1 cellular context compared by ENCODE assay signal in the genomic region with DNA sequence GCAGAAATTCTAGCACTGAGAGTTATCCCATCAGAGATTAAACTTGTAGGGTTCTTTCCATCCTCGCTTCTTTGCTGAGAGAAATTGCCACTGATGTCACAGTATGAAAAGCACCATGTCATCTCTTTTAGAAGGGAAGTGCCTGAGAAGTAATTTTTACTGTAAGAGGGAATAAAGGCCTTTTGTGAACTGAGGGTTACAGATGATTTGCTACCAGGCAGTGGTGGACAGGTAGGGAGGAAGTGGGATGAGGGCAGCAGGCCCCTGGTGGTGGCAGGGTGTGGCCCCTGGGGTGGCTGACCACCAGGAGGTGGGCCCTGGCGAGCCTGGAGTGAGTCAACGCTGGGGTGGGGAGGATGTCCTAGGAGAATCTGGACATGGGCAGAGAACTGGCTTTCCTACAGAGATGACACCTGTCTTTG.
TF ChIP-seq lines count a peak whose summit lies in the region.

No MANE protein-coding gene starts in this region.

TF ChIP-seq in HCT116, 20 proteins besides CTCF, POLR2A, EP300 and RAD21 (continued from another document):
- TF ChIP-seq, protein P1, sequence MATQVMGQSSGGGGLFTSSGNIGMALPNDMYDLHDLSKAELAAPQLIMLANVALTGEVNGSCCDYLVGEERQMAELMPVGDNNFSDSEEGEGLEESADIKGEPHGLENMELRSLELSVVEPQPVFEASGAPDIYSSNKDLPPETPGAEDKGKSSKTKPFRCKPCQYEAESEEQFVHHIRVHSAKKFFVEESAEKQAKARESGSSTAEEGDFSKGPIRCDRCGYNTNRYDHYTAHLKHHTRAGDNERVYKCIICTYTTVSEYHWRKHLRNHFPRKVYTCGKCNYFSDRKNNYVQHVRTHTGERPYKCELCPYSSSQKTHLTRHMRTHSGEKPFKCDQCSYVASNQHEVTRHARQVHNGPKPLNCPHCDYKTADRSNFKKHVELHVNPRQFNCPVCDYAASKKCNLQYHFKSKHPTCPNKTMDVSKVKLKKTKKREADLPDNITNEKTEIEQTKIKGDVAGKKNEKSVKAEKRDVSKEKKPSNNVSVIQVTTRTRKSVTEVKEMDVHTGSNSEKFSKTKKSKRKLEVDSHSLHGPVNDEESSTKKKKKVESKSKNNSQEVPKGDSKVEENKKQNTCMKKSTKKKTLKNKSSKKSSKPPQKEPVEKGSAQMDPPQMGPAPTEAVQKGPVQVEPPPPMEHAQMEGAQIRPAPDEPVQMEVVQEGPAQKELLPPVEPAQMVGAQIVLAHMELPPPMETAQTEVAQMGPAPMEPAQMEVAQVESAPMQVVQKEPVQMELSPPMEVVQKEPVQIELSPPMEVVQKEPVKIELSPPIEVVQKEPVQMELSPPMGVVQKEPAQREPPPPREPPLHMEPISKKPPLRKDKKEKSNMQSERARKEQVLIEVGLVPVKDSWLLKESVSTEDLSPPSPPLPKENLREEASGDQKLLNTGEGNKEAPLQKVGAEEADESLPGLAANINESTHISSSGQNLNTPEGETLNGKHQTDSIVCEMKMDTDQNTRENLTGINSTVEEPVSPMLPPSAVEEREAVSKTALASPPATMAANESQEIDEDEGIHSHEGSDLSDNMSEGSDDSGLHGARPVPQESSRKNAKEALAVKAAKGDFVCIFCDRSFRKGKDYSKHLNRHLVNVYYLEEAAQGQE (IDR thresholded peaks at IDR 0.05; ENCODE audit: low read depth) = no peak
- TF ChIP-seq, protein P2, sequence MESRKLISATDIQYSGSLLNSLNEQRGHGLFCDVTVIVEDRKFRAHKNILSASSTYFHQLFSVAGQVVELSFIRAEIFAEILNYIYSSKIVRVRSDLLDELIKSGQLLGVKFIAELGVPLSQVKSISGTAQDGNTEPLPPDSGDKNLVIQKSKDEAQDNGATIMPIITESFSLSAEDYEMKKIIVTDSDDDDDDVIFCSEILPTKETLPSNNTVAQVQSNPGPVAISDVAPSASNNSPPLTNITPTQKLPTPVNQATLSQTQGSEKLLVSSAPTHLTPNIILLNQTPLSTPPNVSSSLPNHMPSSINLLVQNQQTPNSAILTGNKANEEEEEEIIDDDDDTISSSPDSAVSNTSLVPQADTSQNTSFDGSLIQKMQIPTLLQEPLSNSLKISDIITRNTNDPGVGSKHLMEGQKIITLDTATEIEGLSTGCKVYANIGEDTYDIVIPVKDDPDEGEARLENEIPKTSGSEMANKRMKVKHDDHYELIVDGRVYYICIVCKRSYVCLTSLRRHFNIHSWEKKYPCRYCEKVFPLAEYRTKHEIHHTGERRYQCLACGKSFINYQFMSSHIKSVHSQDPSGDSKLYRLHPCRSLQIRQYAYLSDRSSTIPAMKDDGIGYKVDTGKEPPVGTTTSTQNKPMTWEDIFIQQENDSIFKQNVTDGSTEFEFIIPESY (IDR thresholded peaks at IDR 0.05; ENCODE audit: extremely low read depth, insufficient replicate concordance, low read length) = no peak
- no peak for TF ChIP-seq ZFX (IDR thresholded peaks at IDR 0.05)
- no peak for TF ChIP-seq CBX3 (IDR thresholded peaks at IDR 0.05; ENCODE audit: low read depth)
- TF ChIP-seq YY1 (IDR thresholded peaks at IDR 0.05; ENCODE audit: extremely low read depth, insufficient replicate concordance, low read depth, low read length) = no peak
- no peak for TF ChIP-seq EZH2phosphoT487 (IDR thresholded peaks at IDR 0.05; ENCODE audit: borderline replicate concordance)
- TF ChIP-seq, protein P3, sequence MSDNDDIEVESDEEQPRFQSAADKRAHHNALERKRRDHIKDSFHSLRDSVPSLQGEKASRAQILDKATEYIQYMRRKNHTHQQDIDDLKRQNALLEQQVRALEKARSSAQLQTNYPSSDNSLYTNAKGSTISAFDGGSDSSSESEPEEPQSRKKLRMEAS (IDR thresholded peaks at IDR 0.05) = no peak
- peak; percentile 13; the same call in 1 of the 2 replicates for TF ChIP-seq SP1 (IDR thresholded peaks at IDR 0.05; ENCODE audit: low read depth)
- no peak for TF ChIP-seq POLR2AphosphoS5 (IDR thresholded peaks at IDR 0.05; ENCODE audit: low read depth, low read length)
- TF ChIP-seq FOSL1 (IDR thresholded peaks at IDR 0.05; ENCODE audit: low read depth) = peak; percentile 37; the same call in 1 of the 2 replicates
- TF ChIP-seq JUND (IDR thresholded peaks at IDR 0.05) = no peak; the same call in none of the 2 replicates
- TF ChIP-seq EZH2 (IDR thresholded peaks at IDR 0.05) = no peak
- no peak for TF ChIP-seq SIN3A (IDR thresholded peaks at IDR 0.05; ENCODE audit: low read depth)
- TF ChIP-seq EGR1 (IDR thresholded peaks at IDR 0.05; ENCODE audit: low read depth) = no peak
- TF ChIP-seq ZNF274 (IDR thresholded peaks at IDR 0.05; ENCODE audit: low read depth, low read length) = no peak
- TF ChIP-seq SRF (IDR thresholded peaks at IDR 0.05; ENCODE audit: low read depth) = no peak
